Comparison of ENCODE assay signal across 18 cellular contexts in genomic region chr2:45276914-45277313, GRCh38.
A peak's percentile ranks its signal among the peaks of the same experiment; 100 is the strongest.
DNase-seq lines count a peak whose midpoint lies in the region; TF ChIP-seq lines count a peak whose summit lies in the region.
"Had no signal": no experiment of that assay in that cellular context is flagged by ENCODE, and none has a peak within 500 bp of the region (broad histone marks: within the 10 kb centered on the region; RNA-seq: fewer than 3 reads in every experiment).

No MANE protein-coding gene starts in this region.

- H3K9me3 ChIP-seq in mammary epithelial cell (replicated peaks; ENCODE audit: insufficient read depth, low read length), result no peaks in the 10 kb centered on the region
- H3K9me3 ChIP-seq in ascending aorta, result no peaks in the 10 kb centered on the region
- no peaks in the 10 kb centered on the region for H3K9me3 ChIP-seq in OCI-LY7 (ENCODE audit: low read length)
- H3K9me3 ChIP-seq: Caco-2, HAP-1, neutrophil had no signal

- no peak overlapping the region for H3K4me3 Mint-ChIP-seq in MCF 10A (ENCODE audit: unreplicated experiment)
- H3K4me3 Mint-ChIP-seq in immature natural killer cell, result no peak overlapping the region
- no peak overlapping the region for H3K4me3 Mint-ChIP-seq in activated naive CD8-positive, alpha-beta T cell treated with anti-CD3 and anti-CD28 coated beads for 36 hours
- H3K4me3 Mint-ChIP-seq: activated CD4-positive, alpha-beta T cell treated with anti-CD3 and anti-CD28 coated beads for 36 hours; activated T-helper 1 cell treated with anti-CD3 and anti-CD28 coated beads, Interleukin-12 subunit alpha, Interleukin-12 subunit beta, Interleukin-2, Interleukin-4 antibody, amounts not matched to agents 30 ng/mL and 10 ng/mL and 1 ng/mL, durations not matched to agents 14 hours and 24 hours and 36 hours had no signal

- H3K27me3 Mint-ChIP-seq in MCF 10A (ENCODE audit: insufficient read depth, unreplicated experiment), result no peaks in the 10 kb centered on the region
- peaks cover 2 to 9% (median 6%) of the 10 kb centered on the region in 3 donors for H3K27me3 Mint-ChIP-seq in immature natural killer cell (ENCODE audit: low read depth in 3 of 3)
- peaks cover 6% of the 10 kb centered on the region for H3K27me3 Mint-ChIP-seq in activated naive CD8-positive, alpha-beta T cell treated with anti-CD3 and anti-CD28 coated beads for 36 hours

- H3K36me3 Mint-ChIP-seq in MCF 10A (ENCODE audit: insufficient read depth, unreplicated experiment) (no peaks in the 10 kb centered on the region), immature natural killer cell (no peaks in the 10 kb centered on the region)
- no peaks in the 10 kb centered on the region for H3K36me3 Mint-ChIP-seq in activated naive CD8-positive, alpha-beta T cell treated with anti-CD3 and anti-CD28 coated beads for 36 hours
- H3K36me3 Mint-ChIP-seq: activated naive CD4-positive, alpha-beta T cell treated with anti-CD3 and anti-CD28 coated beads, Interleukin-2, amount 50 U/mL, for 72 hours had no signal

- no peak overlapping the region for H3K9ac ChIP-seq in mammary epithelial cell (ENCODE audit: insufficient read depth, low read length)

- BruUV-seq in MCF 10A (replicated peaks; lab: Mats Ljungman, UMichigan) (no TSS peak), mammary epithelial cell (replicated peaks; lab: Mats Ljungman, UMichigan) (no TSS peak), OCI-LY7 (replicated peaks; lab: Mats Ljungman, UMichigan) (no TSS peak)

- dilution Hi-C loops in mammary epithelial cell (cut with HindIII; ENCODE audit: low sequenced_read_pairs), result no loop called here

- H3K9me2 ChIP-seq in OCI-LY7 (ENCODE audit: insufficient read depth, low read length), result no peaks in the 10 kb centered on the region

- H3K27ac Mint-ChIP-seq in MCF 10A (ENCODE audit: low read depth, unreplicated experiment), result no peak overlapping the region
- no peak overlapping the region for H3K27ac Mint-ChIP-seq in immature natural killer cell
- no peak overlapping the region for H3K27ac Mint-ChIP-seq in activated naive CD8-positive, alpha-beta T cell treated with anti-CD3 and anti-CD28 coated beads for 36 hours
- H3K27ac Mint-ChIP-seq: activated CD4-positive, alpha-beta T cell treated with anti-CD3 and anti-CD28 coated beads for 36 hours; activated T-helper 1 cell treated with anti-CD3 and anti-CD28 coated beads, Interleukin-12 subunit alpha, Interleukin-12 subunit beta, Interleukin-2, Interleukin-4 antibody, amounts not matched to agents 30 ng/mL and 10 ng/mL and 1 ng/mL, durations not matched to agents 14 hours and 24 hours and 36 hours had no signal

- H3K4me1 Mint-ChIP-seq in MCF 10A (ENCODE audit: insufficient read depth, unreplicated experiment) (peaks cover 16% of the 10 kb centered on the region), immature natural killer cell (no peaks in the 10 kb centered on the region)
- no peaks in the 10 kb centered on the region for H3K4me1 Mint-ChIP-seq in activated naive CD8-positive, alpha-beta T cell treated with anti-CD3 and anti-CD28 coated beads for 36 hours
- H3K4me1 Mint-ChIP-seq: activated CD4-positive, alpha-beta T cell treated with anti-CD3 and anti-CD28 coated beads for 36 hours had no signal

- H3K4me2 ChIP-seq in mammary epithelial cell (ENCODE audit: insufficient read depth, low read depth, low read length) (no peak overlapping the region), OCI-LY7 (ENCODE audit: low read length) (no peak overlapping the region)

- H2AFZ ChIP-seq in mammary epithelial cell (ENCODE audit: low read depth, low read length) (no peak overlapping the region), OCI-LY7 (ENCODE audit: low read length) (no peak overlapping the region)

- H3K79me2 ChIP-seq in mammary epithelial cell (ENCODE audit: insufficient read depth, low read length) (no peaks in the 10 kb centered on the region), OCI-LY7 (ENCODE audit: insufficient read depth, low read depth, low read length) (no peaks in the 10 kb centered on the region)

- 64% methylated on average over 4 of the region's 4 CpGs for WGBS in mammary epithelial cell (ENCODE audit: low coverage, missing lambda C conversion rate)

- H3K36me3 ChIP-seq in mammary epithelial cell (ENCODE audit: insufficient read depth, low read length), result no peaks in the 10 kb centered on the region
- H3K36me3 ChIP-seq in ascending aorta, result no peaks in the 10 kb centered on the region
- H3K36me3 ChIP-seq in OCI-LY7 (ENCODE audit: insufficient read depth, low read length), result no peaks in the 10 kb centered on the region
- H3K36me3 ChIP-seq: HAP-1, neutrophil had no signal

- H4K20me1 ChIP-seq in mammary epithelial cell (ENCODE audit: insufficient read depth, low read length) (no peaks in the 10 kb centered on the region), OCI-LY7 (ENCODE audit: insufficient read depth, low read length) (no peaks in the 10 kb centered on the region)

- CTCF ChIA-PET in MCF 10A (lab: Yijun Ruan, JAX) (interaction anchor here (1.1 to 1.6 kb wide), 2 partner anchors 217 to 248 kb away, joined by 3 read pairs; no protein-coding TSS in a partner anchor), mammary epithelial cell (lab: Charles Lee; ENCODE audit: low non-redundant PET) (no interaction called here), OCI-LY7 (lab: Charles Lee; ENCODE audit: unreplicated experiment) (no interaction called here)

- H3K4me3 ChIP-seq in mammary epithelial cell (replicated peaks in 1 of 3; ENCODE audit: insufficient read depth in 1 of 3, low read depth in 2 of 3, low read length in 3 of 3) (no peak overlapping the region), ascending aorta (no peak overlapping the region), OCI-LY7 (ENCODE audit: low read depth, low read length, poor library complexity, severe bottlenecking) (no peak overlapping the region)
- H3K4me3 ChIP-seq: HAP-1 had no signal

- in situ Hi-C loops in mammary epithelial cell (cut with MboI; ENCODE audit: low sequenced_read_pairs in 2 of 2), result no loop called here

- H3K27ac ChIP-seq in mammary epithelial cell (ENCODE audit: insufficient read depth, low read depth, low read length) (no peak overlapping the region), ascending aorta (peak overlapping the region; percentile 73 to 80), OCI-LY7 (ENCODE audit: low read depth, low read length, poor library complexity, severe bottlenecking) (no peak overlapping the region)
- H3K27ac ChIP-seq: 22Rv1, neutrophil had no signal

- POLR2A ChIA-PET in MCF 10A (lab: Yijun Ruan, JAX) (no interaction called here), OCI-LY7 (lab: Charles Lee) (no interaction called here)

- peak; percentile 41 for DNase-seq in MCF 10A (ENCODE audit: unreplicated experiment)
- DNase-seq in mammary epithelial cell, result no peak
- DNase-seq in ascending aorta (ENCODE audit: low spot score in 2 of 2), result no peak
- peak; percentile 26 for DNase-seq in iris pigment epithelial cell (ENCODE audit: low read depth)
- DNase-seq in iPS-NIHi11 (ENCODE audit: low spot score), result no peak
- no peak for DNase-seq in OCI-LY7 (ENCODE audit: low spot score)
- no peak for DNase-seq in immature natural killer cell
- no peak for DNase-seq in activated naive CD8-positive, alpha-beta T cell treated with anti-CD3 and anti-CD28 coated beads for 36 hours
- DNase-seq: activated CD4-positive, alpha-beta T cell treated with anti-CD3 and anti-CD28 coated beads for 36 hours; Caco-2; cortex of kidney; NCI-H1417 treated with DMSO at 0.1 percent for 48 hours; NCI-H526 had no signal

- TF ChIP-seq CTCF in MCF 10A (IDR thresholded peaks at IDR 0.05; ENCODE audit: unreplicated experiment) (no peak), mammary epithelial cell (conservative IDR thresholded peaks at IDR 0.05 in 1 of 2, IDR thresholded peaks at IDR 0.05 in 1 of 2; ENCODE audit: extremely low read depth in 1 of 2, insufficient read depth in 1 of 2, low read depth in 1 of 2, low read length in 2 of 2) (no peak), ascending aorta (IDR thresholded peaks at IDR 0.05) (no peak), OCI-LY7 (conservative IDR thresholded peaks at IDR 0.05; ENCODE audit: low read length) (no peak)

- H3K9me3 Mint-ChIP-seq in MCF 10A (ENCODE audit: unreplicated experiment) (no peaks in the 10 kb centered on the region), immature natural killer cell (no peaks in the 10 kb centered on the region)
- H3K9me3 Mint-ChIP-seq in activated naive CD8-positive, alpha-beta T cell treated with anti-CD3 and anti-CD28 coated beads for 36 hours, result no peaks in the 10 kb centered on the region
- H3K9me3 Mint-ChIP-seq: activated naive CD4-positive, alpha-beta T cell treated with anti-CD3 and anti-CD28 coated beads, Interleukin-2, amount 50 U/mL, for 72 hours; activated T-helper 1 cell treated with anti-CD3 and anti-CD28 coated beads, Interleukin-12 subunit alpha, Interleukin-12 subunit beta, Interleukin-2, Interleukin-4 antibody, amounts not matched to agents 30 ng/mL and 10 ng/mL and 1 ng/mL, durations not matched to agents 14 hours and 24 hours and 36 hours had no signal

- H3K4me1 ChIP-seq in mammary epithelial cell (ENCODE audit: insufficient read depth, low read length), result peaks cover 25% of the 10 kb centered on the region
- H3K4me1 ChIP-seq in ascending aorta, result peaks cover 9 to 34% of the 10 kb centered on the region in 2 donors
- peaks cover 4% of the 10 kb centered on the region for H3K4me1 ChIP-seq in OCI-LY7 (ENCODE audit: insufficient read depth, low read length, poor library complexity, severe bottlenecking)
- H3K4me1 ChIP-seq: HAP-1 had no signal

- H3K27me3 ChIP-seq in mammary epithelial cell (ENCODE audit: insufficient read depth, low read length) (no peaks in the 10 kb centered on the region), ascending aorta (no peaks in the 10 kb centered on the region)
- H3K27me3 ChIP-seq: neutrophil had no signal

- intact Hi-C loops in MCF 10A (cut with micrococcal nuclease), result no loop called here
- intact Hi-C loops in mammary epithelial cell (cut with micrococcal nuclease), result loop anchor here (5.0 kb wide), 1 partner anchor 100 kb away; no protein-coding TSS in a partner anchor
- intact Hi-C loops in ascending aorta (cut with DNase I), result loop anchor here (2.0 kb wide), 1 partner anchor 20 kb away; no protein-coding TSS in a partner anchor
- intact Hi-C loops in OCI-LY7 (cut with micrococcal nuclease; ENCODE audit: unreplicated experiment), result no loop called here

Comparison
In these comparisons a context has a peak if more than half of its experiments do, and no peak if none do; other contexts are left out.
1. DNase-seq: peak in MCF 10A (single experiment) and iris pigment epithelial cell (single experiment); none in mammary epithelial cell (single experiment), ascending aorta (0 of 2), iPS-NIHi11 (single experiment), OCI-LY7 (single experiment), immature natural killer cell (0 of 3) and activated naive CD8-positive, alpha-beta T cell treated with anti-CD3 and anti-CD28 coated beads for 36 hours (single experiment).
2. intact Hi-C loops: an anchor here in mammary epithelial cell (5.0 kb wide) and ascending aorta (2.0 kb wide); none called in MCF 10A and OCI-LY7.
3. H3K27ac ChIP-seq: peak in ascending aorta (2 of 2); none in mammary epithelial cell (single experiment) and OCI-LY7 (single experiment).